ENCODE assay signal across 20 cellular contexts in genomic region chr13:46544811-46545210, GRCh38. TPM values are rescaled to one million over a fixed set of nuclear protein-coding genes. Genes with fewer than 3 reads are reported as not detected.
DNase-seq lines count a peak whose midpoint lies in the region; ATAC-seq, FAIRE-seq and TF ChIP-seq lines count a peak whose summit lies in the region.
"Had no signal": no experiment of that assay in that cellular context is flagged by ENCODE, and none has a peak within 500 bp of the region (broad histone marks: within the 10 kb centered on the region; RNA-seq: fewer than 3 reads in every experiment).

No MANE protein-coding gene starts in this region.

- H3K9me3 ChIP-seq in GM12878 (replicated peaks; ENCODE audit: control insufficient read depth, insufficient read depth, low read length) (no peaks in the 10 kb centered on the region), A673 (ENCODE audit: low read depth, low read length, poor library complexity, severe bottlenecking) (no peaks in the 10 kb centered on the region)

- H3K9ac ChIP-seq in GM12878 (ENCODE audit: control insufficient read depth, insufficient read depth, low read length) = no peak overlapping the region

- intact Hi-C loops in GM12878 (cut with micrococcal nuclease; ENCODE audit: unreplicated experiment) (loop anchor here (2.0 kb wide), 1 partner anchor 52 kb away; no protein-coding TSS in a partner anchor), head of caudate nucleus (cut with DNase I) (no loop called here), A673 (cut with micrococcal nuclease; ENCODE audit: unreplicated experiment) (no loop called here)

- TF ChIP-seq RAD21 in GM12878 (IDR thresholded peaks at IDR 0.05; ENCODE audit: insufficient read depth, low read depth, low read length) = no peak

- CTCF ChIA-PET in GM12878 (lab: Yijun Ruan, JAX) = interaction anchor here (1.2 kb wide), 1 partner anchor 57 kb away, joined by 3 read pairs; no protein-coding TSS in a partner anchor
- CTCF ChIA-PET in A673 (lab: Charles Lee) = no interaction called here

- WGBS in GM12878 (ENCODE audit: insufficient coverage, insufficient replicate concordance, low lambda C conversion rate, missing lambda C conversion rate) = 100% methylated on average over 1 of the region's 1 CpG

- no peaks in the 10 kb centered on the region for H3K79me2 ChIP-seq in GM12878 (ENCODE audit: control insufficient read depth, insufficient read depth, low read length)

- POLR2A ChIA-PET in GM12878 (lab: Charles Lee) = interaction anchor here (1.0 to 1.4 kb wide), 2 partner anchors 33 to 51 kb away, joined by 4 to 5 read pairs; no protein-coding TSS in a partner anchor
- POLR2A ChIA-PET in A673 (lab: Charles Lee; ENCODE audit: low non-redundant PET) = no interaction called here

- BruUV-seq in GM12878 (replicated peaks; lab: Mats Ljungman, UMichigan) (no TSS peak), A673 (replicated peaks; lab: Mats Ljungman, UMichigan) (no TSS peak)

- TF ChIP-seq CTCF in GM12878 (IDR thresholded peaks at IDR 0.05 in 2 of 3, conservative IDR thresholded peaks at IDR 0.05 in 1 of 3; ENCODE audit: control insufficient read depth in 2 of 3, extremely low read depth in 1 of 3, insufficient read depth in 1 of 3, low read depth in 3 of 3, low read length in 3 of 3) (no peak), A673 (conservative IDR thresholded peaks at IDR 0.05; ENCODE audit: low read depth, low read length) (no peak)

- H3K27ac ChIP-seq in GM12878 (ENCODE audit: control insufficient read depth, insufficient read depth) (no peak overlapping the region), A673 (ENCODE audit: low read depth, low read length, poor library complexity, severe bottlenecking) (no peak overlapping the region)
- H3K27ac ChIP-seq: 22Rv1, RWPE1 had no signal

- H3K27me3 ChIP-seq in GM12878 (replicated peaks in 1 of 2; ENCODE audit: control insufficient read depth in 2 of 2, insufficient read depth in 2 of 2, low read length in 1 of 2) = no peaks in the 10 kb centered on the region
- no peaks in the 10 kb centered on the region for H3K27me3 ChIP-seq in A673 (replicated peaks; ENCODE audit: insufficient read depth, low read depth, low read length, poor library complexity)

- H2AFZ ChIP-seq in GM12878 (ENCODE audit: control insufficient read depth, low read depth, low read length) = no peak overlapping the region

- RAD21 ChIA-PET in GM12878 (lab: Charles Lee; ENCODE audit: unreplicated experiment) = interaction anchor here (1.1 to 1.3 kb wide), 2 partner anchors 8 to 33 kb away, joined by 3 to 4 read pairs; partner anchors contain the start of gene LRCH1

- in situ Hi-C loops in GM12878 (cut with MboI) = no loop called here

- H3K4me1 ChIP-seq in GM12878 (ENCODE audit: control insufficient read depth, insufficient read depth, low read length) (peaks cover 15% of the 10 kb centered on the region), A673 (ENCODE audit: insufficient read depth, low read length, poor library complexity, severe bottlenecking) (no peaks in the 10 kb centered on the region)

- peak; percentile 10 for ATAC-seq in GM21825 (IDR thresholded peaks at IDR 0.05; ENCODE audit: unreplicated experiment)
- peak; percentile 7 for ATAC-seq in GM12878
- ATAC-seq: T-cell had no signal

- H3K4me3 ChIP-seq in GM12878 (no peak overlapping the region), A673 (ENCODE audit: low read depth, low read length, poor library complexity, severe bottlenecking) (no peak overlapping the region)

- no peak for FAIRE-seq in GM12878 (lab: Jason Lieb, UNC)
- FAIRE-seq: G401.6, H1 had no signal

- H3K36me3 ChIP-seq in GM12878 (ENCODE audit: control insufficient read depth in 2 of 2, insufficient read depth in 2 of 2, low read length in 1 of 2) (no peaks in the 10 kb centered on the region), A673 (ENCODE audit: insufficient read depth, low read length, poor library complexity, severe bottlenecking) (no peaks in the 10 kb centered on the region)

- no peak for TF ChIP-seq EP300 in GM12878 (IDR thresholded peaks at IDR 0.05; ENCODE audit: borderline replicate concordance in 1 of 2, control insufficient read depth in 1 of 2, low read depth in 2 of 2, low read length in 2 of 2)

- no peaks in the 10 kb centered on the region for H4K20me1 ChIP-seq in GM12878 (ENCODE audit: control insufficient read depth, insufficient read depth)

- no peak overlapping the region for H3K4me2 ChIP-seq in GM12878 (ENCODE audit: control insufficient read depth, insufficient read depth)

- SMC1A ChIA-PET in GM12878 (lab: Charles Lee; ENCODE audit: uncharacterized antibody, unreplicated experiment) = interaction anchor here (1.0 to 1.2 kb wide), 2 partner anchors 12 to 50 kb away, joined by 3 to 10 read pairs; no protein-coding TSS in a partner anchor

- no peak for TF ChIP-seq POLR2A in GM12878 (IDR thresholded peaks at IDR 0.05; ENCODE audit: low read depth, low read length)

- peak; percentile 15 for DNase-seq in DMS 273 (lab: John Stamatoyannopoulos, UW; ENCODE audit: unreplicated experiment)
- DNase-seq in DMS 273 treated with DMSO at 0.1 percent for 48 hours (lab: John Stamatoyannopoulos, UW) = no peak
- no peak for DNase-seq in GM12878 (ENCODE audit: low read depth, low spot score)
- no peak for DNase-seq in head of caudate nucleus
- no peak for DNase-seq in A673 (ENCODE audit: low spot score)
- no peak for DNase-seq in stimulated activated CD4-positive, alpha-beta T cell treated with anti-CD3 and anti-CD28 coated beads, Interleukin-1b, Interleukin-23, amount 100 ng/mL, for 48 hours
- DNase-seq: Calu3, HCEC 1CT, NCI-H1048, NCI-H1417, NCI-H1694, NCI-H2081 treated with DMSO at 0.1 percent for 48 hours, NCI-H524, SHP77, T-cell had no signal

TF ChIP-seq in GM12878, 131 proteins besides CTCF, POLR2A, EP300 and RAD21 (continues in another document):
- TF ChIP-seq, protein P1, sequence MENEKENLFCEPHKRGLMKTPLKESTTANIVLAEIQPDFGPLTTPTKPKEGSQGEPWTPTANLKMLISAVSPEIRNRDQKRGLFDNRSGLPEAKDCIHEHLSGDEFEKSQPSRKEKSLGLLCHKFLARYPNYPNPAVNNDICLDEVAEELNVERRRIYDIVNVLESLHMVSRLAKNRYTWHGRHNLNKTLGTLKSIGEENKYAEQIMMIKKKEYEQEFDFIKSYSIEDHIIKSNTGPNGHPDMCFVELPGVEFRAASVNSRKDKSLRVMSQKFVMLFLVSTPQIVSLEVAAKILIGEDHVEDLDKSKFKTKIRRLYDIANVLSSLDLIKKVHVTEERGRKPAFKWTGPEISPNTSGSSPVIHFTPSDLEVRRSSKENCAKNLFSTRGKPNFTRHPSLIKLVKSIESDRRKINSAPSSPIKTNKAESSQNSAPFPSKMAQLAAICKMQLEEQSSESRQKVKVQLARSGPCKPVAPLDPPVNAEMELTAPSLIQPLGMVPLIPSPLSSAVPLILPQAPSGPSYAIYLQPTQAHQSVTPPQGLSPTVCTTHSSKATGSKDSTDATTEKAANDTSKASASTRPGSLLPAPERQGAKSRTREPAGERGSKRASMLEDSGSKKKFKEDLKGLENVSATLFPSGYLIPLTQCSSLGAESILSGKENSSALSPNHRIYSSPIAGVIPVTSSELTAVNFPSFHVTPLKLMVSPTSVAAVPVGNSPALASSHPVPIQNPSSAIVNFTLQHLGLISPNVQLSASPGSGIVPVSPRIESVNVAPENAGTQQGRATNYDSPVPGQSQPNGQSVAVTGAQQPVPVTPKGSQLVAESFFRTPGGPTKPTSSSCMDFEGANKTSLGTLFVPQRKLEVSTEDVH (IDR thresholded peaks at IDR 0.05; ENCODE audit: low read depth, partially characterized antibody) = no peak
- TF ChIP-seq SKIL (IDR thresholded peaks at IDR 0.05; ENCODE audit: low read depth, poor library complexity, severe bottlenecking) = no peak

RNA-seq across cellular contexts. Expression of gene LRCH1, which starts 8.2 kb away (rescaled TPM):
- 234 and 245 TPM in 2 replicates for total RNA-seq in GM12878 (2013; cell fraction: nucleolus; rRNA removed)
- 13.2 and 13.8 TPM in 2 replicates for total RNA-seq in GM12878 (2014; rRNA removed)
- 16.8 and 17.5 TPM in 2 replicates for total RNA-seq in GM12878 (2014; rRNA removed; fragmentation: Illumina TruSeq; extraction: Trizol)
- total RNA-seq in GM12878 (2021) = 23.3 and 24.0 TPM in 2 replicates
- polyA plus RNA-seq in GM12878 (2011; ENCODE audit: low read depth) = 11.3 TPM
- 48.9 and 51.6 TPM in 2 replicates for polyA plus RNA-seq in GM12878 (2011; rRNA removed)
- polyA plus RNA-seq in GM12878 (2011; cell fraction: cytosol; rRNA removed) = 21.1 and 23.9 TPM in 2 replicates
- 43.0 and 54.0 TPM in 2 replicates for polyA plus RNA-seq in GM12878 (2011; cell fraction: nucleus; rRNA removed)
- 16.7 and 24.5 TPM in 2 replicates for polyA plus RNA-seq in GM12878 (2012)
- polyA plus RNA-seq in GM12878 (2014; fragmentation: Illumina TruSeq; extraction: Trizol) = 20.0 and 23.4 TPM in 2 replicates
- polyA plus RNA-seq in GM12878 (2014; fragmentation: Nextera tagmentation; extraction: Ambion mirVana) = 1 to 10 TPM; 5.3 to 5.4 TPM
- 13.8 and 15.6 TPM in 2 replicates for polyA plus RNA-seq in GM12878 (2014; rRNA removed)
- 1 to 10 TPM; 7.9 to 9.2 TPM for polyA plus RNA-seq in GM12878 (2016; fragmentation: Nextera tagmentation; extraction: Ambion mirVana)
- polyA minus RNA-seq in GM12878 (2011; rRNA and poly(A)+ RNA removed) = 76.0 and 94.2 TPM in 2 replicates
- 19.8 and 21.5 TPM in 2 replicates for polyA minus RNA-seq in GM12878 (2011; cell fraction: cytosol; rRNA and poly(A)+ RNA removed)
- 103 and 119 TPM in 2 replicates for polyA minus RNA-seq in GM12878 (2011; cell fraction: nucleus; rRNA and poly(A)+ RNA removed)
- total RNA-seq in A673 (2021) = 25.3 and 26.9 TPM in 2 replicates
